In genomic region chr17:65305116-65305515, GRCh38 we compare ENCODE assay signal across 22 cellular contexts.
DNase-seq lines count a peak whose midpoint lies in the region; ATAC-seq and TF ChIP-seq lines count a peak whose summit lies in the region.
"Had no signal": no experiment of that assay in that cellular context is flagged by ENCODE, and none has a peak within 500 bp of the region (broad histone marks: within the 10 kb centered on the region; RNA-seq: fewer than 3 reads in every experiment).

No MANE protein-coding gene starts in this region.

- DNase-seq in coronary artery (ENCODE audit: low spot score) (peak; percentile 57), neuronal stem cell (ENCODE audit: low spot score) (no peak), OCI-M1 (lab: John Stamatoyannopoulos, UW) (no peak)
- no peak for DNase-seq in activated naive CD4-positive, alpha-beta T cell treated with Interleukin-2 at 50 U/mL for 16 hours
- DNase-seq: 8988T; ACHN; BE2C; C1 segment of cervical spinal cord; CD4-positive, alpha-beta memory T cell; CD4-positive, CD25-positive, alpha-beta regulatory T cell; CD8-positive, alpha-beta memory T cell; COR-L47; DMS 273 treated with DMSO at 0.1 percent for 48 hours; DMS153; DMS53; DMS79; DND-41; EL; GDM1 had no signal

- no peak overlapping the region for H4K8ac ChIP-seq in neuronal stem cell (ENCODE audit: low read depth, low read length)

- no peaks in the 10 kb centered on the region for H3K4me1 ChIP-seq in neuronal stem cell (ENCODE audit: control insufficient read depth in 2 of 2, insufficient read depth in 1 of 2, low read depth in 1 of 2, low read length in 2 of 2)
- H3K4me1 ChIP-seq: BE2C, BLaER1 had no signal

- H2BK12ac ChIP-seq in neuronal stem cell (ENCODE audit: low read length) = peak overlapping the region; percentile 17

- peaks cover 0 to 1% of the 10 kb centered on the region in 2 donors for H3K36me3 ChIP-seq in neuronal stem cell (replicated peaks in 1 of 2; ENCODE audit: control insufficient read depth in 2 of 2, insufficient read depth in 2 of 2, low read length in 2 of 2)
- H3K36me3 ChIP-seq: BE2C, BLaER1 had no signal

- no peaks in the 10 kb centered on the region for H3K79me1 ChIP-seq in neuronal stem cell (ENCODE audit: low read depth, low read length)

- H4K91ac ChIP-seq in neuronal stem cell (ENCODE audit: low read depth, low read length, poor library complexity) = no peak overlapping the region

- no peak overlapping the region for H3K4me2 ChIP-seq in neuronal stem cell (ENCODE audit: insufficient read depth, low read length, poor library complexity, severe bottlenecking)
- H3K4me2 ChIP-seq: BLaER1 had no signal

- no peak for TF ChIP-seq POLR2A in GM18505 (IDR thresholded peaks at IDR 0.05; ENCODE audit: borderline replicate concordance, extremely low read depth, insufficient read depth, insufficient read length)

- peak overlapping the region; percentile 68 for H3K18ac ChIP-seq in neuronal stem cell (ENCODE audit: low read length)

- no peak overlapping the region for H3K23ac ChIP-seq in neuronal stem cell (ENCODE audit: low read depth, low read length, poor library complexity)

- no CpG with 5 or more reads among the region's 7 CpGs for WGBS in neuronal stem cell (ENCODE audit: extremely low coverage in 2 of 2, insufficient read length in 2 of 2, insufficient replicate concordance in 1 of 2), 2 donors

- no peak overlapping the region for H3K9ac ChIP-seq in neuronal stem cell (ENCODE audit: low read depth, low read length, poor library complexity)
- H3K9ac ChIP-seq: BLaER1 had no signal

- no peak overlapping the region for H2AK5ac ChIP-seq in neuronal stem cell (ENCODE audit: low read depth, low read length)

- no peak overlapping the region for H3K14ac ChIP-seq in neuronal stem cell (ENCODE audit: low read length)

- TF ChIP-seq CTCF in coronary artery (IDR thresholded peaks at IDR 0.05) = no peak

- no peak overlapping the region for H3K27ac ChIP-seq in coronary artery
- no peak overlapping the region for H3K27ac ChIP-seq in neuronal stem cell (replicated peaks; ENCODE audit: low read length)
- H3K27ac ChIP-seq: BLaER1 had no signal

- ATAC-seq in GM18505 (IDR thresholded peaks at IDR 0.05; ENCODE audit: unreplicated experiment) = no peak
- ATAC-seq: GM12878 had no signal

- H3K27me3 ChIP-seq in neuronal stem cell (ENCODE audit: control insufficient read depth in 3 of 3, insufficient read depth in 3 of 3, low read depth in 1 of 3, low read length in 3 of 3) = no peaks in the 10 kb centered on the region
- H3K27me3 ChIP-seq: BLaER1 had no signal

- H2BK5ac ChIP-seq in neuronal stem cell (ENCODE audit: low read length) = no peak overlapping the region

- peaks cover 3% of the 10 kb centered on the region in 2 donors for H3K9me3 ChIP-seq in neuronal stem cell (replicated peaks in 1 of 2; ENCODE audit: control insufficient read depth in 2 of 2, insufficient read depth in 1 of 2, low read depth in 1 of 2, low read length in 2 of 2)
- H3K9me3 ChIP-seq: BE2C had no signal

- H3K4me3 ChIP-seq in coronary artery (no peak overlapping the region), neuronal stem cell (ENCODE audit: low read length in 2 of 2) (peak overlapping the region in 1 of 2 donors; percentile 43)
- H3K4me3 ChIP-seq: BLaER1, GM12878 had no signal

- no peak overlapping the region for H2BK15ac ChIP-seq in neuronal stem cell (ENCODE audit: low read length)

- H3K4ac ChIP-seq in neuronal stem cell (ENCODE audit: low read length) = no peak overlapping the region

- no peak overlapping the region for H2AFZ ChIP-seq in neuronal stem cell (ENCODE audit: low read length)

- H2BK120ac ChIP-seq in neuronal stem cell (ENCODE audit: low read depth, low read length) = no peak overlapping the region
